In genomic region chr3:107208100-107208499, GRCh38 we compare ENCODE assay signal across 9 cellular contexts.
DNase-seq lines count a peak whose midpoint lies in the region; ATAC-seq and TF ChIP-seq lines count a peak whose summit lies in the region.
"Had no signal": no experiment of that assay in that cellular context is flagged by ENCODE, and none has a peak within 500 bp of the region (broad histone marks: within the 10 kb centered on the region; RNA-seq: fewer than 3 reads in every experiment).

No MANE protein-coding gene starts in this region.

- H3K9me3 Mint-ChIP-seq in mesothelial cell of epicardium = no peaks in the 10 kb centered on the region
- H3K9me3 Mint-ChIP-seq in natural killer cell = no peaks in the 10 kb centered on the region

- peaks cover under 1% of the 10 kb centered on the region for H3K36me3 Mint-ChIP-seq in mesothelial cell of epicardium
- H3K36me3 Mint-ChIP-seq in natural killer cell = no peaks in the 10 kb centered on the region

- intact Hi-C loops in natural killer cell (cut with micrococcal nuclease) = no loop called here

- peak overlapping the region; percentile 9 for H3K4me3 Mint-ChIP-seq in mesothelial cell of epicardium
- no peak overlapping the region for H3K4me3 Mint-ChIP-seq in natural killer cell

- H3K27ac Mint-ChIP-seq in mesothelial cell of epicardium (peak overlapping the region; percentile 90), natural killer cell (no peak overlapping the region)

- TF ChIP-seq CTCF in AG09319 (IDR thresholded peaks at IDR 0.05; ENCODE audit: low read depth, low read length) (no peak), coronary artery (IDR thresholded peaks at IDR 0.05) (no peak), mesothelial cell of epicardium (IDR thresholded peaks at IDR 0.05; ENCODE audit: unreplicated experiment) (no peak), natural killer cell (IDR thresholded peaks at IDR 0.05) (no peak)

- ATAC-seq in natural killer cell (no peak), HG03342 (IDR thresholded peaks at IDR 0.05; ENCODE audit: unreplicated experiment) (no peak)
- ATAC-seq: GM12878 had no signal

- peaks cover 54% of the 10 kb centered on the region for H3K4me1 Mint-ChIP-seq in mesothelial cell of epicardium
- H3K4me1 Mint-ChIP-seq in natural killer cell = no peaks in the 10 kb centered on the region

- H3K27ac ChIP-seq in coronary artery = peak overlapping the region; percentile 68 to 74

- H3K4me3 ChIP-seq in coronary artery = peak overlapping the region; percentile 11
- H3K4me3 ChIP-seq: GM12878 had no signal

- peak; percentile 84 for DNase-seq in AG09319 (ENCODE audit: extremely low read depth, low read depth)
- peak; percentile 24 for DNase-seq in NCI-H1092 treated with DMSO at 0.1 percent for 48 hours (lab: John Stamatoyannopoulos, UW)
- no peak for DNase-seq in coronary artery (ENCODE audit: low spot score)
- DNase-seq in mesothelial cell of epicardium (ENCODE audit: low spot score in 2 of 2, unreplicated experiment in 2 of 2) = no peak
- DNase-seq in activated CD4-positive, CD25-positive, alpha-beta regulatory T cell treated with anti-CD3 and anti-CD28 coated beads, Interleukin-2, amount 50 U/mL, for 72 hours = no peak
- DNase-seq in natural killer cell = no peak
- no peak for DNase-seq in MV-4-11 (lab: John Stamatoyannopoulos, UW)

- H3K27me3 Mint-ChIP-seq in mesothelial cell of epicardium (ENCODE audit: low read depth) = no peaks in the 10 kb centered on the region
- peaks cover 6 to 9% of the 10 kb centered on the region in 2 donors for H3K27me3 Mint-ChIP-seq in natural killer cell (ENCODE audit: low read depth in 2 of 2)

Comparison
In these comparisons a context has a peak if more than half of its experiments do, and no peak if none do; other contexts are left out.
1. DNase-seq: peak in AG09319 (single experiment) and NCI-H1092 treated with DMSO at 0.1 percent for 48 hours (single experiment); none in coronary artery (single experiment), mesothelial cell of epicardium (0 of 2), activated CD4-positive, CD25-positive, alpha-beta regulatory T cell treated with anti-CD3 and anti-CD28 coated beads, Interleukin-2, amount 50 U/mL, for 72 hours (single experiment), natural killer cell (single experiment) and MV-4-11 (single experiment).